1 cellular context compared by ENCODE assay signal in genomic region chr5:72325566-72326297, GRCh38.
TF ChIP-seq lines count a peak whose summit lies in the region.

No MANE protein-coding gene starts in this region.

TF ChIP-seq in IMR-90, 13 proteins besides CTCF, POLR2A, EP300 and RAD21:
- TF ChIP-seq FOS (IDR thresholded peaks at IDR 0.05; ENCODE audit: low read depth, low read length): peak; percentile 16; the same call in 1 of the 2 replicates
- TF ChIP-seq CHD1 (IDR thresholded peaks at IDR 0.05; ENCODE audit: low read depth, low read length): no peak
TF ChIP-seq in IMR-90: peak in this region for 1.
